Comparison of ENCODE assay signal across 8 cellular contexts in genomic region chr12:122265931-122266771, GRCh38. TPM values are rescaled to one million over a fixed set of nuclear protein-coding genes. Genes with fewer than 3 reads are reported as not detected.
A peak's percentile ranks its signal among the peaks of the same experiment; 100 is the strongest.
DNase-seq lines count a peak whose midpoint lies in the region; ATAC-seq, FAIRE-seq and TF ChIP-seq lines count a peak whose summit lies in the region.

Gene VPS33A, minus strand, starts transcription at chr12:122266494. Its CDS starts 86 bp downstream, at chr12:122266408.

- peak; percentile 71 for ATAC-seq in HG03378 (IDR thresholded peaks at IDR 0.05; ENCODE audit: unreplicated experiment)

- DNase-seq in AG20443 (ENCODE audit: low spot score) (peak; percentile 97), NCI-H460 (ENCODE audit: extremely low read depth, low read depth) (peak; percentile 96), cerebellar cortex (ENCODE audit: low spot score) (peak; percentile 97)
- DNase-seq in activated CD4-positive, CD25-positive, alpha-beta regulatory T cell treated with anti-CD3 and anti-CD28 coated beads, Interleukin-2, amount 50 U/mL, for 72 hours = peak; percentile 92
- DNase-seq in stimulated activated CD4-positive, alpha-beta T cell treated with anti-CD3 and anti-CD28 coated beads, Interleukin-12 subunit alpha, Interleukin-12 subunit beta, amount 100 ng/mL, for 24 hours (ENCODE audit: low read depth in 2 of 2) = peak; percentile 92 to 94

- FAIRE-seq in islet of Langerhans (lab: Jason Lieb, UNC) = peak; percentile 9

- peak; percentile 84 for TF ChIP-seq POLR2A in GM19099 (IDR thresholded peaks at IDR 0.05; ENCODE audit: extremely low read depth, insufficient read length, low read depth)

RNA-seq across cellular contexts. Expression of gene VPS33A, which starts in this region (rescaled TPM):
- 17.3 and 23.6 TPM in 2 replicates for total RNA-seq in NCI-H460 (2014; rRNA removed; shearing (Covaris generic))
- polyA plus RNA-seq in NCI-H460 (2014; cell fraction: nucleus; rRNA removed) = 14.5 and 16.7 TPM in 2 replicates

Comparison
In these comparisons a context has a peak if more than half of its experiments do, and no peak if none do; other contexts are left out.
1. Peak in every context shown above with its lines: DNase-seq and ATAC-seq.